ENCODE assay signal across 15 cellular contexts in genomic region chr7:123570390-123571182, GRCh38. TPM values are rescaled to one million over a fixed set of nuclear protein-coding genes. Genes with fewer than 3 reads are reported as not detected.
DNase-seq lines count a peak whose midpoint lies in the region; ATAC-seq, FAIRE-seq and TF ChIP-seq lines count a peak whose summit lies in the region.
"Had no signal": no experiment of that assay in that cellular context is flagged by ENCODE, and none has a peak within 500 bp of the region (broad histone marks: within the 10 kb centered on the region; RNA-seq: fewer than 3 reads in every experiment).

No MANE protein-coding gene starts in this region.

- no peak overlapping the region for H2AFZ ChIP-seq in H1 (ENCODE audit: low read length)

- CTCF ChIA-PET in H1 (lab: Charles Lee; ENCODE audit: partially characterized antibody) = no interaction called here
- CTCF ChIA-PET in CD4-positive, alpha-beta T cell (lab: Charles Lee) = no interaction called here

- no peak overlapping the region for H2BK12ac ChIP-seq in H1 (ENCODE audit: low read depth, low read length)

- peaks cover 4% of the 10 kb centered on the region for H3K27me3 Mint-ChIP-seq in CD4-positive, alpha-beta T cell
- peaks cover 5% of the 10 kb centered on the region; the same call in 1 of the 2 replicates for H3K27me3 Mint-ChIP-seq in HFFc6 (ENCODE audit: insufficient read depth)

- H4K91ac ChIP-seq in H1 (replicated peaks; ENCODE audit: insufficient read length, low read length) = no peak overlapping the region

- no peak overlapping the region for H3K18ac ChIP-seq in H1 (ENCODE audit: extremely low read depth, low read length)

- no peak overlapping the region for H3K27ac Mint-ChIP-seq in CD4-positive, alpha-beta T cell
- H3K27ac Mint-ChIP-seq in HFFc6 = no peak overlapping the region
- H3K27ac Mint-ChIP-seq: activated CD4-positive, alpha-beta memory T cell treated with anti-CD3 and anti-CD28 coated beads for 36 hours; activated T-helper 1 cell treated with anti-CD3 and anti-CD28 coated beads, Interleukin-12 subunit alpha, Interleukin-12 subunit beta, Interleukin-2, Interleukin-4 antibody, amounts not matched to agents 30 ng/mL and 10 ng/mL and 1 ng/mL, durations not matched to agents 14 hours and 24 hours and 36 hours had no signal

- no peak overlapping the region for H2BK5ac ChIP-seq in H1 (ENCODE audit: low read depth, low read length)

- H3K4ac ChIP-seq in H1 (replicated peaks; ENCODE audit: insufficient read length, low read depth, low read length) = no peak overlapping the region

- H3K36me3 ChIP-seq in H1 (ENCODE audit: control insufficient read depth in 2 of 4, insufficient read depth in 4 of 4, low read length in 3 of 4) = no peaks in the 10 kb centered on the region
- H3K36me3 ChIP-seq: SJCRH30 had no signal

- no peak overlapping the region for H3K56ac ChIP-seq in H1 (replicated peaks; ENCODE audit: insufficient read length, low read depth, low read length)

- no peak for FAIRE-seq in H1 (lab: Jason Lieb, UNC)

- H2BK120ac ChIP-seq in H1 (replicated peaks; ENCODE audit: low read depth, low read length) = no peak overlapping the region

- H3K4me3 Mint-ChIP-seq in CD4-positive, alpha-beta T cell = no peak overlapping the region
- H3K4me3 Mint-ChIP-seq in HFFc6 = no peak overlapping the region
- H3K4me3 Mint-ChIP-seq: activated CD4-positive, alpha-beta memory T cell treated with anti-CD3 and anti-CD28 coated beads for 36 hours; activated T-helper 1 cell treated with anti-CD3 and anti-CD28 coated beads, Interleukin-12 subunit alpha, Interleukin-12 subunit beta, Interleukin-2, Interleukin-4 antibody, amounts not matched to agents 30 ng/mL and 10 ng/mL and 1 ng/mL, durations not matched to agents 14 hours and 24 hours and 36 hours had no signal

- H2AK5ac ChIP-seq in H1 (ENCODE audit: low read depth, low read length) = no peak overlapping the region

- no peak overlapping the region for H3K23ac ChIP-seq in H1 (ENCODE audit: insufficient read length)

- no peaks in the 10 kb centered on the region for H3K23me2 ChIP-seq in H1 (ENCODE audit: low read depth, low read length)

- TF ChIP-seq EP300 in H1 (IDR thresholded peaks at IDR 0.05; ENCODE audit: borderline replicate concordance in 1 of 2, low read depth in 2 of 2, low read length in 2 of 2) = no peak

- ATAC-seq in HG02610 (IDR thresholded peaks at IDR 0.05; ENCODE audit: unreplicated experiment) (peak; percentile 61), HG02852 (IDR thresholded peaks at IDR 0.05; ENCODE audit: unreplicated experiment) (no peak)
- ATAC-seq in CD4-positive, alpha-beta T cell (ENCODE audit: poor library complexity) = no peak
- ATAC-seq: left cardiac atrium, psoas muscle had no signal

- no peak for TF ChIP-seq POLR2A in H1 (IDR thresholded peaks at IDR 0.05; ENCODE audit: control extremely low read depth in 1 of 2, low read depth in 2 of 2, low read length in 2 of 2)

- peaks cover 0 to 3% (median 0%) of the 10 kb centered on the region in 4 experiments; a peak in 1 of 7 replicates for H3K4me1 ChIP-seq in H1 (replicated peaks in 1 of 4; ENCODE audit: control insufficient read depth in 3 of 4, insufficient read depth in 4 of 4, low read length in 3 of 4)
- H3K4me1 ChIP-seq: psoas muscle, SJCRH30 had no signal

- H4K8ac ChIP-seq in H1 (ENCODE audit: extremely low read depth, insufficient read depth, low read length) = no peak overlapping the region

- no peak overlapping the region for H2BK15ac ChIP-seq in H1 (ENCODE audit: low read length)

- no peaks in the 10 kb centered on the region for H3K79me2 ChIP-seq in H1 (ENCODE audit: control insufficient read depth in 1 of 2, insufficient read depth in 2 of 2, low read length in 2 of 2)

- H3K27me3 ChIP-seq in H1 (replicated peaks in 1 of 4; ENCODE audit: control insufficient read depth in 3 of 4, extremely low read depth in 1 of 4, insufficient read depth in 3 of 4, low read length in 3 of 4) = no peaks in the 10 kb centered on the region
- H3K27me3 ChIP-seq in CD4-positive, alpha-beta T cell (ENCODE audit: control insufficient read depth, insufficient read depth, low read length) = no peaks in the 10 kb centered on the region
- H3K27me3 ChIP-seq: SJCRH30 had no signal

- TF ChIP-seq CTCF in H1 (IDR thresholded peaks at IDR 0.05; ENCODE audit: control extremely low read depth in 1 of 3, insufficient read depth in 1 of 3, low read depth in 1 of 3, low read length in 3 of 3) (no peak), HFFc6 (IDR thresholded peaks at IDR 0.05) (no peak)
- no peak for TF ChIP-seq CTCF in CD4-positive, alpha-beta T cell (IDR thresholded peaks at IDR 0.05)

- H3K27ac ChIP-seq in H1 (ENCODE audit: low read depth, low read length) = no peak overlapping the region
- no peak overlapping the region for H3K27ac ChIP-seq in CD4-positive, alpha-beta T cell (ENCODE audit: low read depth, low read length)
- H3K27ac ChIP-seq: psoas muscle, SJCRH30 had no signal

- TF ChIP-seq RAD21 in H1 (IDR thresholded peaks at IDR 0.05 in 1 of 2, conservative IDR thresholded peaks at IDR 0.05 in 1 of 2; ENCODE audit: low read depth in 2 of 2, low read length in 2 of 2) = no peak

- POLR2A ChIA-PET in H1 (lab: Charles Lee; ENCODE audit: partially characterized antibody) = no interaction called here
- POLR2A ChIA-PET in CD4-positive, alpha-beta T cell (lab: Charles Lee) = interaction anchor here (1.4 kb wide), 1 partner anchor 13 kb away, joined by 5 read pairs; the partner anchor contains the start of gene NDUFA5

- H3K14ac ChIP-seq in H1 (ENCODE audit: insufficient read length) = no peak overlapping the region

- intact Hi-C loops in CD4-positive, alpha-beta T cell (cut with DNase I, micrococcal nuclease) = no loop called here

- H3K36me3 Mint-ChIP-seq in CD4-positive, alpha-beta T cell (ENCODE audit: low read depth) = no peaks in the 10 kb centered on the region
- H3K36me3 Mint-ChIP-seq in HFFc6 (ENCODE audit: low read depth) = no peaks in the 10 kb centered on the region
- H3K36me3 Mint-ChIP-seq: activated CD4-positive, alpha-beta memory T cell treated with anti-CD3 and anti-CD28 coated beads for 36 hours had no signal

- H3K9ac ChIP-seq in H1 (replicated peaks in 1 of 4; ENCODE audit: extremely low read depth in 1 of 4, low read depth in 3 of 4, low read length in 3 of 4) = no peak overlapping the region

- H3K79me1 ChIP-seq in H1 (ENCODE audit: low read depth, low read length) = no peaks in the 10 kb centered on the region

- peak overlapping the region; percentile 49; the same call in 1 of the 2 replicates for H2BK20ac ChIP-seq in H1 (ENCODE audit: low read length)

- no peaks in the 10 kb centered on the region for H3K9me3 ChIP-seq in H1 (ENCODE audit: insufficient read depth in 2 of 2, low read depth in 1 of 2, low read length in 1 of 2)
- no peaks in the 10 kb centered on the region for H3K9me3 ChIP-seq in CD4-positive, alpha-beta T cell (ENCODE audit: control insufficient read depth, low read length)
- H3K9me3 ChIP-seq: psoas muscle, SJCRH30 had no signal

- no peak overlapping the region for H4K5ac ChIP-seq in H1 (ENCODE audit: insufficient read length, low read depth, low read length)

- no peaks in the 10 kb centered on the region for H3K9me3 Mint-ChIP-seq in CD4-positive, alpha-beta T cell
- no peaks in the 10 kb centered on the region for H3K9me3 Mint-ChIP-seq in HFFc6
- H3K9me3 Mint-ChIP-seq: activated CD4-positive, alpha-beta memory T cell treated with anti-CD3 and anti-CD28 coated beads for 36 hours; activated T-helper 1 cell treated with anti-CD3 and anti-CD28 coated beads, Interleukin-12 subunit alpha, Interleukin-12 subunit beta, Interleukin-2, Interleukin-4 antibody, amounts not matched to agents 30 ng/mL and 10 ng/mL and 1 ng/mL, durations not matched to agents 14 hours and 24 hours and 36 hours had no signal

- whole genome bisulfite sequencing in H1 (ENCODE audit: extremely low coverage in 1 of 2, insufficient coverage in 1 of 2, insufficient read length in 1 of 2, insufficient replicate concordance in 2 of 2, low coverage in 1 of 2, low lambda C conversion rate in 2 of 2, missing lambda C conversion rate in 1 of 2), 2 experiments = 89% methylated on average over 4 of the region's 4 CpGs; no CpG with 5 or more reads in 1 of the 2 experiments

- DNase-seq in COR-L47 (lab: John Stamatoyannopoulos, UW) (peak; percentile 1), NCI-H748 (lab: John Stamatoyannopoulos, UW; ENCODE audit: unreplicated experiment) (peak; percentile 45), H1 (ENCODE audit: low read depth in 1 of 2, low spot score in 2 of 2) (no peak), HFFc6 (no peak)
- no peak for DNase-seq in CD4-positive, alpha-beta T cell
- DNase-seq in activated CD4-positive, alpha-beta T cell treated with anti-CD3 and anti-CD28 coated beads, Interleukin-2, amount 50 U/mL, for 4 hours = no peak
- DNase-seq: activated CD4-positive, alpha-beta memory T cell treated with anti-CD3 and anti-CD28 coated beads for 36 hours; left cardiac atrium; psoas muscle had no signal

- H3K4me3 ChIP-seq in H1 (ENCODE audit: extremely low read depth in 1 of 4, insufficient read depth in 2 of 4, low read depth in 3 of 4, low read length in 4 of 4) = no peak overlapping the region
- H3K4me3 ChIP-seq: psoas muscle, SJCRH30 had no signal

- H3K4me1 Mint-ChIP-seq in CD4-positive, alpha-beta T cell (ENCODE audit: low read depth) = no peaks in the 10 kb centered on the region
- no peaks in the 10 kb centered on the region for H3K4me1 Mint-ChIP-seq in HFFc6 (ENCODE audit: low read depth)

- no peaks in the 10 kb centered on the region for H4K20me1 ChIP-seq in H1 (replicated peaks in 1 of 2; ENCODE audit: control insufficient read depth in 1 of 2, insufficient read depth in 2 of 2, low read length in 2 of 2)

- no peak overlapping the region for H3K4me2 ChIP-seq in H1 (ENCODE audit: insufficient read depth in 1 of 2, low read depth in 2 of 2, low read length in 2 of 2)

RNA-seq across cellular contexts. Expression of gene NDUFA5, which starts 13.0 kb away (rescaled TPM):
- total RNA-seq in H1 (2021; fragmentation: NEBNext Ultra II Directional; extraction: Animal tissue kit (Norgen Biotek cat#: 25700)) = 74.9 and 76.3 TPM in 2 replicates
- 3.4 and 7.6 TPM in 2 replicates for polyA plus RNA-seq in H1 (2011; rRNA removed)
- polyA plus RNA-seq in H1 (2011; cell fraction: cytosol; rRNA removed) = 20.1 TPM
- 2.4 TPM for polyA plus RNA-seq in H1 (2011; cell fraction: nucleus; rRNA removed)
- polyA plus RNA-seq in H1 (2012, experiment 1 of 2) = 18.7 to 54.6 TPM (median 27.1 TPM) in 4 replicates
- 9.3 TPM for polyA plus RNA-seq in H1 (2012, experiment 2 of 2)
- 55.6 TPM for polyA plus RNA-seq in H1 (2013, experiment 1 of 2)
- polyA plus RNA-seq in H1 (2013, experiment 2 of 2) = 53.9 TPM
- 3.8 and 4.9 TPM in 2 replicates for polyA minus RNA-seq in H1 (2011; rRNA and poly(A)+ RNA removed)
- polyA minus RNA-seq in H1 (2011; cell fraction: cytosol; rRNA and poly(A)+ RNA removed) = 10.9 TPM
- 26.0 TPM for polyA minus RNA-seq in H1 (2011; cell fraction: nucleus; rRNA and poly(A)+ RNA removed)
- 10 to 100 TPM; 67.9 to 68.6 TPM for total RNA-seq in CD4-positive, alpha-beta T cell
- 10 to 100 TPM; 46.1 to 52.7 (median 49.7) TPM for total RNA-seq in HFFc6 (2021; fragmentation: NEBNext Ultra II Directional; extraction: Animal tissue kit (Norgen Biotek cat#: 25700))

RNA-seq across cellular contexts. Expression of gene ASB15, which starts 31.0 kb away (rescaled TPM):
- not detected in 2 replicates for total RNA-seq in H1 (2021; fragmentation: NEBNext Ultra II Directional; extraction: Animal tissue kit (Norgen Biotek cat#: 25700))
- not detected in 2 replicates for polyA plus RNA-seq in H1 (2011; rRNA removed)
- polyA plus RNA-seq in H1 (2011; cell fraction: cytosol; rRNA removed) = not detected
- polyA plus RNA-seq in H1 (2011; cell fraction: nucleus; rRNA removed) = not detected
- polyA plus RNA-seq in H1 (2012, experiment 1 of 2) = not detected in 4 replicates
- not detected for polyA plus RNA-seq in H1 (2012, experiment 2 of 2)
- polyA plus RNA-seq in H1 (2013, experiment 1 of 2) = not detected
- polyA plus RNA-seq in H1 (2013, experiment 2 of 2) = not detected
- polyA minus RNA-seq in H1 (2011; rRNA and poly(A)+ RNA removed) = not detected in 2 replicates
- not detected for polyA minus RNA-seq in H1 (2011; cell fraction: cytosol; rRNA and poly(A)+ RNA removed)
- polyA minus RNA-seq in H1 (2011; cell fraction: nucleus; rRNA and poly(A)+ RNA removed) = not detected
- not detected for total RNA-seq in CD4-positive, alpha-beta T cell
- not detected for total RNA-seq in HFFc6 (2021; fragmentation: NEBNext Ultra II Directional; extraction: Animal tissue kit (Norgen Biotek cat#: 25700))
- total RNA-seq: activated CD4-positive, alpha-beta memory T cell treated with anti-CD3 and anti-CD28 coated beads for 36 hours; activated T-helper 1 cell treated with anti-CD3 and anti-CD28 coated beads, Interleukin-12 subunit alpha, Interleukin-12 subunit beta, Interleukin-2, Interleukin-4 antibody, amounts not matched to agents 30 ng/mL and 10 ng/mL and 1 ng/mL, durations not matched to agents 14 hours and 24 hours and 36 hours; chondrocyte; SJCRH30 had no signal
- polyA plus RNA-seq: esophagus had no signal

RNA-seq across cellular contexts. Expression of gene IQUB, which starts 36.2 kb away (rescaled TPM):
- 0.82 and 0.96 TPM in 2 replicates for total RNA-seq in H1 (2021; fragmentation: NEBNext Ultra II Directional; extraction: Animal tissue kit (Norgen Biotek cat#: 25700))
- polyA plus RNA-seq in H1 (2011; rRNA removed) = 0.08 and 0.12 TPM in 2 replicates
- polyA plus RNA-seq in H1 (2011; cell fraction: cytosol; rRNA removed) = 0.19 TPM
- polyA plus RNA-seq in H1 (2011; cell fraction: nucleus; rRNA removed) = 0.24 TPM
- 0.25 to 0.54 TPM (median 0.35 TPM) in 4 replicates for polyA plus RNA-seq in H1 (2012, experiment 1 of 2)
- polyA plus RNA-seq in H1 (2012, experiment 2 of 2) = 0.05 TPM
- polyA plus RNA-seq in H1 (2013, experiment 1 of 2) = 0.47 TPM
- polyA plus RNA-seq in H1 (2013, experiment 2 of 2) = 0.35 TPM
- polyA minus RNA-seq in H1 (2011; rRNA and poly(A)+ RNA removed) = 0.20 and 0.32 TPM in 2 replicates
- not detected for polyA minus RNA-seq in H1 (2011; cell fraction: cytosol; rRNA and poly(A)+ RNA removed)
- 2.9 TPM for polyA minus RNA-seq in H1 (2011; cell fraction: nucleus; rRNA and poly(A)+ RNA removed)
- not detected for total RNA-seq in CD4-positive, alpha-beta T cell
- total RNA-seq in HFFc6 (2021; fragmentation: NEBNext Ultra II Directional; extraction: Animal tissue kit (Norgen Biotek cat#: 25700)) = under 1 TPM in 3 of 6 experiments, not detected in 3; 0.05 to 0.19 (median 0.12) TPM
- total RNA-seq: activated T-helper 1 cell treated with anti-CD3 and anti-CD28 coated beads, Interleukin-12 subunit alpha, Interleukin-12 subunit beta, Interleukin-2, Interleukin-4 antibody, amounts not matched to agents 30 ng/mL and 10 ng/mL and 1 ng/mL, durations not matched to agents 14 hours and 24 hours and 36 hours had no signal

Comparison
In these comparisons a context has a peak if more than half of its experiments do, and no peak if none do; other contexts are left out.
1. DNase-seq: peak in COR-L47 (single experiment) and NCI-H748 (single experiment); none in H1 (0 of 2), CD4-positive, alpha-beta T cell (0 of 10), activated CD4-positive, alpha-beta T cell treated with anti-CD3 and anti-CD28 coated beads, Interleukin-2, amount 50 U/mL, for 4 hours (0 of 2) and HFFc6 (single experiment).